Comparison of ENCODE assay signal across 8 cellular contexts in genomic region chr17:68011199-68011665, GRCh38. TPM values are rescaled to one million over a fixed set of nuclear protein-coding genes. Genes with fewer than 3 reads are reported as not detected.
DNase-seq lines count a peak whose midpoint lies in the region; ATAC-seq, FAIRE-seq and TF ChIP-seq lines count a peak whose summit lies in the region.

No MANE protein-coding gene starts in this region.

- H3K4me2 ChIP-seq in A549 (peak overlapping the region; percentile 65), neuronal stem cell (ENCODE audit: insufficient read depth, low read length, poor library complexity, severe bottlenecking) (no peak overlapping the region)

- no peaks in the 10 kb centered on the region for H3K79me1 ChIP-seq in neuronal stem cell (ENCODE audit: low read depth, low read length)

- TF ChIP-seq RAD21 in A549 (conservative IDR thresholded peaks at IDR 0.05 in 1 of 2, IDR thresholded peaks at IDR 0.05 in 1 of 2) = peak; percentile 36 to 46; a peak in 2 of 5 replicates

- POLR2A ChIA-PET in A549 (lab: Yijun Ruan, JAX) = no interaction called here

- H3K4me3 ChIP-seq in A549 = peak overlapping the region; percentile 38
- no peak overlapping the region for H3K4me3 ChIP-seq in neuronal stem cell (ENCODE audit: low read length in 2 of 2)
- no peak overlapping the region for H3K4me3 ChIP-seq in tibial nerve

- H3K4ac ChIP-seq in neuronal stem cell (ENCODE audit: low read length) = no peak overlapping the region

- no peak overlapping the region for H4K91ac ChIP-seq in neuronal stem cell (ENCODE audit: low read depth, low read length, poor library complexity)

- peak; percentile 93 for ATAC-seq in A549
- no peak for ATAC-seq in GM21367 (IDR thresholded peaks at IDR 0.05; ENCODE audit: unreplicated experiment)

- no peak overlapping the region for H3K14ac ChIP-seq in neuronal stem cell (ENCODE audit: low read length)

- H3K27ac ChIP-seq in A549 (peak overlapping the region; percentile 44 to 47; a peak in 3 of 6 replicates), neuronal stem cell (replicated peaks; ENCODE audit: low read length) (no peak overlapping the region), tibial nerve (no peak overlapping the region)

- TF ChIP-seq POLR2A in A549 (IDR thresholded peaks at IDR 0.05; ENCODE audit: low read length) (no peak), erythroblast (IDR thresholded peaks at IDR 0.05; ENCODE audit: low read length) (no peak), tibial nerve (IDR thresholded peaks at IDR 0.05) (no peak)

- no peak overlapping the region for H4K8ac ChIP-seq in neuronal stem cell (ENCODE audit: low read depth, low read length)

- H2BK12ac ChIP-seq in neuronal stem cell (ENCODE audit: low read length) = no peak overlapping the region

- no peak overlapping the region for H2AK5ac ChIP-seq in neuronal stem cell (ENCODE audit: low read depth, low read length)

- WGBS in A549 (ENCODE audit: missing lambda C conversion rate) = 32% methylated on average over 20 of the region's 20 CpGs
- no CpG with 5 or more reads among the region's 20 CpGs for WGBS in neuronal stem cell (ENCODE audit: extremely low coverage in 2 of 2, insufficient read length in 2 of 2, insufficient replicate concordance in 1 of 2), 2 donors
- 46 to 52% methylated on average over 20 of the region's 20 CpGs for WGBS in tibial nerve, 2 donors

- no peak for FAIRE-seq in A549 (lab: Jason Lieb, UNC)

- H3K18ac ChIP-seq in neuronal stem cell (ENCODE audit: low read length) = no peak overlapping the region

- no peak overlapping the region for H3K9ac ChIP-seq in neuronal stem cell (ENCODE audit: low read depth, low read length, poor library complexity)

- H3K36me3 ChIP-seq in neuronal stem cell (replicated peaks in 1 of 2; ENCODE audit: control insufficient read depth in 2 of 2, insufficient read depth in 2 of 2, low read length in 2 of 2) (no peaks in the 10 kb centered on the region), tibial nerve (no peaks in the 10 kb centered on the region)

- peak overlapping the region; percentile 80 for H3K23ac ChIP-seq in neuronal stem cell (ENCODE audit: low read depth, low read length, poor library complexity)

- H3K9me3 ChIP-seq in A549 (no peaks in the 10 kb centered on the region), neuronal stem cell (replicated peaks in 1 of 2; ENCODE audit: control insufficient read depth in 2 of 2, insufficient read depth in 1 of 2, low read depth in 1 of 2, low read length in 2 of 2) (no peaks in the 10 kb centered on the region), tibial nerve (no peaks in the 10 kb centered on the region)

- no peak overlapping the region for H2BK120ac ChIP-seq in neuronal stem cell (ENCODE audit: low read depth, low read length)

- DNase-seq in A549 (ENCODE audit: low read depth in 1 of 2, low spot score in 1 of 2) (peak; percentile 66 to 71), GM19238 (ENCODE audit: insufficient read length, low spot score) (peak; percentile 40), NCI-H748 (lab: John Stamatoyannopoulos, UW; ENCODE audit: unreplicated experiment) (peak; percentile 67), erythroblast (lab: John Stamatoyannopoulos, UW) (peak; percentile 77 to 88), neuronal stem cell (ENCODE audit: low spot score) (peak; percentile 23), tibial nerve (ENCODE audit: low spot score in 2 of 2) (peak in 1 of 2 donors; percentile 22)
- peak; percentile 86 for DNase-seq in activated CD8-positive, alpha-beta memory T cell treated with anti-CD3 and anti-CD28 coated beads for 24 hours

- CTCF ChIA-PET in A549 (lab: Yijun Ruan, JAX) = interaction anchor here (0.6 to 3.5 kb wide), 18 partner anchors 8 to 173 kb away, joined by 3 to 20 read pairs (median 4); partner anchors contain the start of gene C17orf58

- H2AFZ ChIP-seq in neuronal stem cell (ENCODE audit: low read length) = peak overlapping the region; percentile 67

- TF ChIP-seq EP300 in A549 (IDR thresholded peaks at IDR 0.05) (no peak), tibial nerve (IDR thresholded peaks at IDR 0.05) (no peak)

- H3K27me3 ChIP-seq in neuronal stem cell (ENCODE audit: control insufficient read depth in 3 of 3, insufficient read depth in 3 of 3, low read depth in 1 of 3, low read length in 3 of 3) (no peaks in the 10 kb centered on the region), tibial nerve (no peaks in the 10 kb centered on the region)

- TF ChIP-seq CTCF in A549 (IDR thresholded peaks at IDR 0.05) = peak; percentile 88
- TF ChIP-seq CTCF in tibial nerve (IDR thresholded peaks at IDR 0.05) = peak; percentile 31 to 70 (median 52)

- H2BK5ac ChIP-seq in neuronal stem cell (ENCODE audit: low read length) = no peak overlapping the region

- no peak overlapping the region for H2BK15ac ChIP-seq in neuronal stem cell (ENCODE audit: low read length)

- H3K4me1 ChIP-seq in A549 (no peaks in the 10 kb centered on the region), neuronal stem cell (ENCODE audit: control insufficient read depth in 2 of 2, insufficient read depth in 1 of 2, low read depth in 1 of 2, low read length in 2 of 2) (no peaks in the 10 kb centered on the region), tibial nerve (no peaks in the 10 kb centered on the region)

TF ChIP-seq in A549, 52 proteins besides CTCF, POLR2A, EP300 and RAD21:
- TF ChIP-seq, protein P1, sequence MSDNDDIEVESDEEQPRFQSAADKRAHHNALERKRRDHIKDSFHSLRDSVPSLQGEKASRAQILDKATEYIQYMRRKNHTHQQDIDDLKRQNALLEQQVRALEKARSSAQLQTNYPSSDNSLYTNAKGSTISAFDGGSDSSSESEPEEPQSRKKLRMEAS (IDR thresholded peaks at IDR 0.05) = peak; percentile 47
- TF ChIP-seq ZFP36 (IDR thresholded peaks at IDR 0.05; ENCODE audit: borderline replicate concordance, partially characterized antibody) = no peak
- no peak for TF ChIP-seq E2F6 (IDR thresholded peaks at IDR 0.05; ENCODE audit: borderline replicate concordance, low read depth)
- TF ChIP-seq TP53 (CRISPR knock-in tag; IDR thresholded peaks at IDR 0.05) = no peak
- TF ChIP-seq FOXS1 (CRISPR knock-in tag; IDR thresholded peaks at IDR 0.05) = no peak
- TF ChIP-seq HOXB13 (CRISPR knock-in tag; IDR thresholded peaks at IDR 0.05; ENCODE audit: low read depth) = no peak
- peak; percentile 38; the same call in 1 of the 3 replicates for TF ChIP-seq SMC3 (IDR thresholded peaks at IDR 0.05)
- TF ChIP-seq MAFK (IDR thresholded peaks at IDR 0.05; ENCODE audit: partially characterized antibody) = no peak
- TF ChIP-seq ESRRA (IDR thresholded peaks at IDR 0.05; ENCODE audit: borderline replicate concordance, low read length) = peak; percentile 89
- TF ChIP-seq MYC (IDR thresholded peaks at IDR 0.05; ENCODE audit: borderline replicate concordance, low read length) = no peak
- no peak for TF ChIP-seq NPAS2 (CRISPR knock-in tag; IDR thresholded peaks at IDR 0.05; ENCODE audit: borderline replicate concordance)
- 0 out of 2 replicates have a peak, but pooled peaks have one; percentile 45 for TF ChIP-seq CHD4 (IDR thresholded peaks at IDR 0.05; ENCODE audit: borderline replicate concordance)

RNA-seq across cellular contexts. Expression of gene C17orf58, which starts 15.0 kb away (rescaled TPM):
- 18.4 and 20.0 TPM in 2 replicates for polyA plus RNA-seq in A549 (2011; rRNA removed)
- polyA plus RNA-seq in A549 (2012; cell fraction: cytosol; rRNA removed) = 18.1 and 22.4 TPM in 2 replicates
- polyA plus RNA-seq in A549 (2012; cell fraction: nucleus; rRNA removed) = 7.9 and 8.5 TPM in 2 replicates
- 9.6 to 11.2 TPM (median 9.9 TPM) in 3 replicates for polyA plus RNA-seq in A549 (2017; fragmentation: RNase III; extraction: RNeasy Plus Mini Kit Qiagen cat#74134 plus additional on column Dnase treatment)
- 8.9 and 10.0 TPM in 2 replicates for polyA minus RNA-seq in A549 (2011; rRNA and poly(A)+ RNA removed)
- polyA plus RNA-seq in neuronal stem cell (2013, experiment 1 of 2) = 24.2 TPM
- 24.1 TPM for polyA plus RNA-seq in neuronal stem cell (2013, experiment 2 of 2)
- 10 to 100 TPM in 1 of 4 donors, 1 to 10 TPM in 3; 2.3 to 10.7 (median 3.9) TPM for total RNA-seq in tibial nerve

RNA-seq across cellular contexts. Expression of gene KPNA2, which starts 24.3 kb away (rescaled TPM):
- polyA plus RNA-seq in A549 (2011; rRNA removed) (382 and 429 TPM in 2 replicates), A549 (2017; fragmentation: RNase III; extraction: RNeasy Plus Mini Kit Qiagen cat#74134 plus additional on column Dnase treatment) (614 to 826 TPM (median 700 TPM) in 3 replicates)
- 307 and 329 TPM in 2 replicates for polyA plus RNA-seq in A549 (2012; cell fraction: cytosol; rRNA removed)
- polyA plus RNA-seq in A549 (2012; cell fraction: nucleus; rRNA removed) = 276 and 345 TPM in 2 replicates
- 495 and 508 TPM in 2 replicates for polyA minus RNA-seq in A549 (2011; rRNA and poly(A)+ RNA removed)
- 370 TPM for polyA plus RNA-seq in neuronal stem cell (2013, experiment 1 of 2)
- 366 TPM for polyA plus RNA-seq in neuronal stem cell (2013, experiment 2 of 2)
- total RNA-seq in tibial nerve = 10 to 100 TPM; 10.4 to 18.3 (median 16.4) TPM

Comparison
In these comparisons a context has a peak if more than half of its experiments do, and no peak if none do; other contexts are left out.
1. H3K27ac ChIP-seq: peak in A549 (2 of 2); none in neuronal stem cell (single experiment) and tibial nerve (0 of 4).